29 cellular contexts compared by ENCODE assay signal in genomic region chr9:124385623-124386022, GRCh38.
"Had no signal": no experiment of that assay in that cellular context is flagged by ENCODE, and none has a peak within 500 bp of the region (broad histone marks: within the 10 kb centered on the region; RNA-seq: fewer than 3 reads in every experiment).

No MANE protein-coding gene starts in this region.

- ATAC-seq: activated naive CD4-positive, alpha-beta T cell treated with anti-CD3 and anti-CD28 coated beads, Interleukin-2, amount 50 U/mL, for 72 hours; activated T-cell treated with anti-CD3 and anti-CD28 coated beads, Interleukin-2, amount 50 U/mL, for 4 hours; body of pancreas; foreskin keratinocyte; stimulated activated naive B cell treated with anti-CD40 and anti-IgM and Interleukin-4, amounts not matched to agents 10 μg/mL and 1 μg/mL and 100 μg/mL, for 72 hours had no signal

- H3K4me1 ChIP-seq: prostate gland had no signal

- H3K27me3 Mint-ChIP-seq: activated CD4-positive, alpha-beta memory T cell treated with anti-CD3 and anti-CD28 coated beads, Interleukin-2, amount 10 ng/mL, durations not matched to agents 7 days and 5 days; activated CD4-positive, alpha-beta T cell treated with anti-CD3 and anti-CD28 coated beads, Interleukin-2, amount 10 ng/mL, durations not matched to agents 7 days and 5 days; naive B cell; stimulated activated naive B cell treated with anti-CD40 and anti-IgM and Interleukin-4, amounts not matched to agents 10 μg/mL and 1 μg/mL and 100 μg/mL, for 72 hours had no signal

- H3K4me3 Mint-ChIP-seq: activated CD4-positive, alpha-beta memory T cell treated with anti-CD3 and anti-CD28 coated beads, Interleukin-2, amount 10 ng/mL, durations not matched to agents 7 days and 5 days; activated CD4-positive, alpha-beta T cell treated with anti-CD3 and anti-CD28 coated beads, Interleukin-2, amount 10 ng/mL, durations not matched to agents 7 days and 5 days; activated T-cell treated with anti-CD3 and anti-CD28 coated beads, Interleukin-2, amount 50 U/mL, for 4 hours; mesothelial cell of epicardium; naive B cell; stimulated activated naive B cell treated with anti-CD40 and anti-IgM and Interleukin-4, amounts not matched to agents 10 μg/mL and 1 μg/mL and 100 μg/mL, for 72 hours had no signal

- H3K36me3 ChIP-seq: pancreas had no signal

- H3K27ac Mint-ChIP-seq: activated CD4-positive, alpha-beta memory T cell treated with anti-CD3 and anti-CD28 coated beads, Interleukin-2, amount 10 ng/mL, durations not matched to agents 7 days and 5 days; activated CD4-positive, alpha-beta T cell treated with anti-CD3 and anti-CD28 coated beads, Interleukin-2, amount 10 ng/mL, durations not matched to agents 7 days and 5 days; activated naive CD4-positive, alpha-beta T cell treated with anti-CD3 and anti-CD28 coated beads, Interleukin-2, amount 50 U/mL, for 72 hours; activated T-helper 2 cell treated with anti-CD3 and anti-CD28 coated beads, Interferon-gamma antibody, Interleukin-2, Interleukin-4, amounts not matched to agents 10 μg/mL and 5 μg/mL and 100 μg/mL, durations not matched to agents 14 hours and 24 hours and 36 hours; mesothelial cell of epicardium; stimulated activated naive B cell treated with anti-CD40 and anti-IgM and Interleukin-4, amounts not matched to agents 10 μg/mL and 1 μg/mL and 100 μg/mL, for 72 hours had no signal

- H3K9me3 Mint-ChIP-seq: activated CD4-positive, alpha-beta memory T cell treated with anti-CD3 and anti-CD28 coated beads, Interleukin-2, amount 10 ng/mL, durations not matched to agents 7 days and 5 days; activated CD4-positive, alpha-beta T cell treated with anti-CD3 and anti-CD28 coated beads, Interleukin-2, amount 10 ng/mL, durations not matched to agents 7 days and 5 days; activated naive CD4-positive, alpha-beta T cell treated with anti-CD3 and anti-CD28 coated beads, Interleukin-2, amount 50 U/mL, for 72 hours; activated T-cell treated with anti-CD3 and anti-CD28 coated beads, Interleukin-2, amount 50 U/mL, for 4 hours; activated T-helper 2 cell treated with anti-CD3 and anti-CD28 coated beads, Interferon-gamma antibody, Interleukin-2, Interleukin-4, amounts not matched to agents 10 μg/mL and 5 μg/mL and 100 μg/mL, durations not matched to agents 14 hours and 24 hours and 36 hours; mesothelial cell of epicardium; naive B cell; stimulated activated naive B cell treated with anti-CD40 and anti-IgM and Interleukin-4, amounts not matched to agents 10 μg/mL and 1 μg/mL and 100 μg/mL, for 72 hours had no signal

- DNase-seq: activated CD4-positive, alpha-beta memory T cell treated with anti-CD3 and anti-CD28 coated beads, Interleukin-2, amount 10 ng/mL, durations not matched to agents 7 days and 5 days; activated CD4-positive, alpha-beta T cell treated with anti-CD3 and anti-CD28 coated beads for 1 hour; activated CD4-positive, alpha-beta T cell treated with anti-CD3 and anti-CD28 coated beads, Interleukin-2, amount 10 ng/mL, durations not matched to agents 7 days and 5 days; activated T-cell treated with anti-CD3 and anti-CD28 coated beads, Interleukin-2, amount 50 U/mL, for 4 hours; aorta; body of pancreas; dermis blood vessel endothelial cell; effector CD4-positive, alpha-beta T cell; foreskin keratinocyte; islet precursor cell; left ventricle myocardium superior; naive B cell; nucleus accumbens; pancreas; retina; stimulated activated CD4-positive, alpha-beta T cell treated with anti-CD3 and anti-CD28 coated beads, Interleukin-15, amount 100 ng/mL, for 24 hours; stimulated activated CD4-positive, alpha-beta T cell treated with anti-CD3 and anti-CD28 coated beads, Interleukin-2, amount 100 ng/mL, for 24 hours; stimulated activated naive B cell treated with anti-CD40 and anti-IgM and Interleukin-4, amounts not matched to agents 10 μg/mL and 1 μg/mL and 100 μg/mL, for 72 hours; stomach; T-helper 2 cell; thyroid gland; upper lobe of left lung had no signal

- FAIRE-seq: colon, pancreas had no signal

- H3K27me3 ChIP-seq: body of pancreas, esophagus muscularis mucosa, foreskin keratinocyte, pancreas, stomach, thyroid gland, upper lobe of left lung, vagina had no signal

- H3K9me3 ChIP-seq: body of pancreas, esophagus muscularis mucosa, pancreas, prostate gland, stomach, thyroid gland, upper lobe of left lung, vagina had no signal

- H3K27ac ChIP-seq: esophagus muscularis mucosa, foreskin keratinocyte, pancreas, prostate gland, stomach, thyroid gland, upper lobe of left lung, vagina had no signal

- H3K4me3 ChIP-seq: body of pancreas, esophagus muscularis mucosa, pancreas, prostate gland, stomach, thyroid gland, upper lobe of left lung, vagina had no signal
